4 cellular contexts compared by ENCODE assay signal in genomic region chr18:60178224-60178623, GRCh38.
A peak's percentile ranks its signal among the peaks of the same experiment; 100 is the strongest.
TF ChIP-seq lines count a peak whose summit lies in the region.

No MANE protein-coding gene starts in this region.

TF ChIP-seq in A549, 52 proteins besides CTCF, POLR2A, EP300 and RAD21:
- peak; percentile 8 for TF ChIP-seq MAFK (IDR thresholded peaks at IDR 0.05; ENCODE audit: partially characterized antibody)

TF ChIP-seq in WTC11, 78 proteins besides CTCF, POLR2A, EP300 and RAD21:
- TF ChIP-seq NFYB (CRISPR knock-in tag; conservative IDR thresholded peaks at IDR 0.05; ENCODE audit: low read depth), result peak; percentile 47

TF ChIP-seq in K562, 482 proteins besides CTCF, POLR2A, EP300 and RAD21:
- TF ChIP-seq ZNF316 (IDR thresholded peaks at IDR 0.05) (peak; percentile 53), C11orf30 (IDR thresholded peaks at IDR 0.05; ENCODE audit: low read depth) (peak; percentile 19; the same call in 1 of the 2 replicates), NFYB (IDR thresholded peaks at IDR 0.05; ENCODE audit: extremely low read depth, insufficient read length) (peak; percentile 45)

TF ChIP-seq in HepG2, 621 proteins besides CTCF, POLR2A, EP300 and RAD21:
- peak; percentile 24; the same call in 1 of the 2 replicates for TF ChIP-seq MAFF (IDR thresholded peaks at IDR 0.05; ENCODE audit: low read depth, low read length)
- TF ChIP-seq MAFK (conservative IDR thresholded peaks at IDR 0.05 in 1 of 2, IDR thresholded peaks at IDR 0.05 in 1 of 2; ENCODE audit: low read length in 2 of 2), result peak in 1 of 2 experiments; percentile 39; a peak in 2 of 4 replicates
